1 cellular context compared by ENCODE assay signal in genomic region chr14:68823434-68824206, GRCh38.
TF ChIP-seq lines count a peak whose summit lies in the region.

No MANE protein-coding gene starts in this region.

TF ChIP-seq in HepG2, 621 proteins besides CTCF, POLR2A, EP300 and RAD21 (continued from another document and continues in another):
- TF ChIP-seq, protein P1, sequence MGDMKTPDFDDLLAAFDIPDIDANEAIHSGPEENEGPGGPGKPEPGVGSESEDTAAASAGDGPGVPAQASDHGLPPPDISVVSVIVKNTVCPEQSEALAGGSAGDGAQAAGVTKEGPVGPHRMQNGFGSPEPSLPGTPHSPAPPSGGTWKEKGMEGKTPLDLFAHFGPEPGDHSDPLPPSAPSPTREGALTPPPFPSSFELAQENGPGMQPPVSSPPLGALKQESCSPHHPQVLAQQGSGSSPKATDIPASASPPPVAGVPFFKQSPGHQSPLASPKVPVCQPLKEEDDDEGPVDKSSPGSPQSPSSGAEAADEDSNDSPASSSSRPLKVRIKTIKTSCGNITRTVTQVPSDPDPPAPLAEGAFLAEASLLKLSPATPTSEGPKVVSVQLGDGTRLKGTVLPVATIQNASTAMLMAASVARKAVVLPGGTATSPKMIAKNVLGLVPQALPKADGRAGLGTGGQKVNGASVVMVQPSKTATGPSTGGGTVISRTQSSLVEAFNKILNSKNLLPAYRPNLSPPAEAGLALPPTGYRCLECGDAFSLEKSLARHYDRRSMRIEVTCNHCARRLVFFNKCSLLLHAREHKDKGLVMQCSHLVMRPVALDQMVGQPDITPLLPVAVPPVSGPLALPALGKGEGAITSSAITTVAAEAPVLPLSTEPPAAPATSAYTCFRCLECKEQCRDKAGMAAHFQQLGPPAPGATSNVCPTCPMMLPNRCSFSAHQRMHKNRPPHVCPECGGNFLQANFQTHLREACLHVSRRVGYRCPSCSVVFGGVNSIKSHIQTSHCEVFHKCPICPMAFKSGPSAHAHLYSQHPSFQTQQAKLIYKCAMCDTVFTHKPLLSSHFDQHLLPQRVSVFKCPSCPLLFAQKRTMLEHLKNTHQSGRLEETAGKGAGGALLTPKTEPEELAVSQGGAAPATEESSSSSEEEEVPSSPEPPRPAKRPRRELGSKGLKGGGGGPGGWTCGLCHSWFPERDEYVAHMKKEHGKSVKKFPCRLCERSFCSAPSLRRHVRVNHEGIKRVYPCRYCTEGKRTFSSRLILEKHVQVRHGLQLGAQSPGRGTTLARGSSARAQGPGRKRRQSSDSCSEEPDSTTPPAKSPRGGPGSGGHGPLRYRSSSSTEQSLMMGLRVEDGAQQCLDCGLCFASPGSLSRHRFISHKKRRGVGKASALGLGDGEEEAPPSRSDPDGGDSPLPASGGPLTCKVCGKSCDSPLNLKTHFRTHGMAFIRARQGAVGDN (CRISPR knock-in tag; IDR thresholded peaks at IDR 0.05) = peak; percentile 65
- TF ChIP-seq, protein P2, sequence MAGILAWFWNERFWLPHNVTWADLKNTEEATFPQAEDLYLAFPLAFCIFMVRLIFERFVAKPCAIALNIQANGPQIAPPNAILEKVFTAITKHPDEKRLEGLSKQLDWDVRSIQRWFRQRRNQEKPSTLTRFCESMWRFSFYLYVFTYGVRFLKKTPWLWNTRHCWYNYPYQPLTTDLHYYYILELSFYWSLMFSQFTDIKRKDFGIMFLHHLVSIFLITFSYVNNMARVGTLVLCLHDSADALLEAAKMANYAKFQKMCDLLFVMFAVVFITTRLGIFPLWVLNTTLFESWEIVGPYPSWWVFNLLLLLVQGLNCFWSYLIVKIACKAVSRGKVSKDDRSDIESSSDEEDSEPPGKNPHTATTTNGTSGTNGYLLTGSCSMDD (CRISPR knock-in tag; IDR thresholded peaks at IDR 0.05) = no peak
- TF ChIP-seq BHLHE40 (IDR thresholded peaks at IDR 0.05; ENCODE audit: low read length) (no peak), PATZ1 (CRISPR knock-in tag; IDR thresholded peaks at IDR 0.05) (peak; percentile 97), ZNF256 (CRISPR knock-in tag; conservative IDR thresholded peaks at IDR 0.05) (no peak), MTA1 (CRISPR knock-in tag; IDR thresholded peaks at IDR 0.05; ENCODE audit: borderline replicate concordance) (peak; percentile 53; the same call in 1 of the 2 replicates), ZNF30 (CRISPR knock-in tag; IDR thresholded peaks at IDR 0.05) (no peak), RARG (CRISPR knock-in tag; IDR thresholded peaks at IDR 0.05; ENCODE audit: low read depth) (no peak), ZBTB1 (CRISPR knock-in tag; IDR thresholded peaks at IDR 0.05; ENCODE audit: borderline replicate concordance) (no peak), ZBTB26 (CRISPR knock-in tag; IDR thresholded peaks at IDR 0.05; ENCODE audit: borderline replicate concordance) (no peak), SMAD1 (CRISPR knock-in tag; IDR thresholded peaks at IDR 0.05; ENCODE audit: borderline replicate concordance, low read depth) (no peak), PCBP2 (optimal IDR thresholded peaks at IDR 0.05; ENCODE audit: low read depth, low read length, poor library complexity, severe bottlenecking) (no peak), ZNF598 (CRISPR knock-in tag; IDR thresholded peaks at IDR 0.05; ENCODE audit: borderline replicate concordance) (peak; percentile 21; the same call in 1 of the 2 replicates), MZF1 (CRISPR knock-in tag; IDR thresholded peaks at IDR 0.05; ENCODE audit: borderline replicate concordance) (no peak), GZF1 (CRISPR knock-in tag; IDR thresholded peaks at IDR 0.05) (peak; percentile 80), KLF6 (CRISPR knock-in tag; IDR thresholded peaks at IDR 0.05) (no peak), ZNF670 (CRISPR knock-in tag; IDR thresholded peaks at IDR 0.05; ENCODE audit: borderline replicate concordance) (peak; percentile 83; the same call in 1 of the 2 replicates), HNRNPH1 (optimal IDR thresholded peaks at IDR 0.05; ENCODE audit: low read depth, low read length) (no peak), ZNF136 (CRISPR knock-in tag; IDR thresholded peaks at IDR 0.05; ENCODE audit: low read depth) (no peak), NFATC3 (CRISPR knock-in tag; IDR thresholded peaks at IDR 0.05) (no peak), HNF4A (CRISPR knock-in tag; IDR thresholded peaks at IDR 0.05) (peak; percentile 78), ZNF639 (CRISPR knock-in tag; conservative IDR thresholded peaks at IDR 0.05) (no peak), ZC3H4 (CRISPR knock-in tag; IDR thresholded peaks at IDR 0.05; ENCODE audit: borderline replicate concordance) (no peak), ZNF326 (CRISPR knock-in tag; IDR thresholded peaks at IDR 0.05; ENCODE audit: borderline replicate concordance) (no peak), PCBP1 (IDR thresholded peaks at IDR 0.05; ENCODE audit: borderline replicate concordance, low read depth, low read length) (no peak), GTF2F1 (IDR thresholded peaks at IDR 0.05; ENCODE audit: low read length) (no peak), SAP130 (CRISPR knock-in tag; IDR thresholded peaks at IDR 0.05; ENCODE audit: low read depth) (peak; percentile 74), ZNF577 (CRISPR knock-in tag; IDR thresholded peaks at IDR 0.05; ENCODE audit: borderline replicate concordance, low read depth) (no peak), ZMYM4 (CRISPR knock-in tag; IDR thresholded peaks at IDR 0.05) (peak; percentile 24; the same call in 1 of the 2 replicates), FOXC1 (CRISPR knock-in tag; IDR thresholded peaks at IDR 0.05; ENCODE audit: borderline replicate concordance) (no peak), NONO (IDR thresholded peaks at IDR 0.05) (no peak), NONO (CRISPR knock-in tag; conservative IDR thresholded peaks at IDR 0.05) (peak; percentile 79), NFE2 (CRISPR knock-in tag; IDR thresholded peaks at IDR 0.05) (0 out of 2 replicates have a peak, but pooled peaks have one; percentile 55), HOXA7 (CRISPR knock-in tag; IDR thresholded peaks at IDR 0.05) (no peak), ZNF629 (CRISPR knock-in tag; conservative IDR thresholded peaks at IDR 0.05) (peak; percentile 7; the same call in 1 of the 2 replicates), E2F1 (CRISPR knock-in tag; IDR thresholded peaks at IDR 0.05) (no peak), ZNF720 (CRISPR knock-in tag; IDR thresholded peaks at IDR 0.05) (no peak), NFKB2 (CRISPR knock-in tag; IDR thresholded peaks at IDR 0.05; ENCODE audit: borderline replicate concordance) (peak; percentile 57; the same call in 1 of the 2 replicates), ZEB1 (IDR thresholded peaks at IDR 0.05; ENCODE audit: insufficient replicate concordance, low read depth) (no peak), ATAD3A (CRISPR knock-in tag; IDR thresholded peaks at IDR 0.05) (no peak), ZNF816 (CRISPR knock-in tag; IDR thresholded peaks at IDR 0.05; ENCODE audit: borderline replicate concordance) (no peak), BCL6 (CRISPR knock-in tag; IDR thresholded peaks at IDR 0.05) (peak; percentile 83), ZBTB3 (CRISPR knock-in tag; IDR thresholded peaks at IDR 0.05; ENCODE audit: borderline replicate concordance, low read depth) (no peak)
- TF ChIP-seq, protein P3, sequence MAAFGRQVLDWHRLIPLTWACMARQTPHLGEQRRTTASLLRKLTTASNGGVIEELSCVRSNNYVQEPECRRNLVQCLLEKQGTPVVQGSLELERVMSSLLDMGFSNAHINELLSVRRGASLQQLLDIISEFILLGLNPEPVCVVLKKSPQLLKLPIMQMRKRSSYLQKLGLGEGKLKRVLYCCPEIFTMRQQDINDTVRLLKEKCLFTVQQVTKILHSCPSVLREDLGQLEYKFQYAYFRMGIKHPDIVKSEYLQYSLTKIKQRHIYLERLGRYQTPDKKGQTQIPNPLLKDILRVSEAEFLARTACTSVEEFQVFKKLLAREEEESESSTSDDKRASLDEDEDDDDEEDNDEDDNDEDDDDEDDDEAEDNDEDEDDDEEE (CRISPR knock-in tag; IDR thresholded peaks at IDR 0.05) = no peak
- TF ChIP-seq, protein P4, sequence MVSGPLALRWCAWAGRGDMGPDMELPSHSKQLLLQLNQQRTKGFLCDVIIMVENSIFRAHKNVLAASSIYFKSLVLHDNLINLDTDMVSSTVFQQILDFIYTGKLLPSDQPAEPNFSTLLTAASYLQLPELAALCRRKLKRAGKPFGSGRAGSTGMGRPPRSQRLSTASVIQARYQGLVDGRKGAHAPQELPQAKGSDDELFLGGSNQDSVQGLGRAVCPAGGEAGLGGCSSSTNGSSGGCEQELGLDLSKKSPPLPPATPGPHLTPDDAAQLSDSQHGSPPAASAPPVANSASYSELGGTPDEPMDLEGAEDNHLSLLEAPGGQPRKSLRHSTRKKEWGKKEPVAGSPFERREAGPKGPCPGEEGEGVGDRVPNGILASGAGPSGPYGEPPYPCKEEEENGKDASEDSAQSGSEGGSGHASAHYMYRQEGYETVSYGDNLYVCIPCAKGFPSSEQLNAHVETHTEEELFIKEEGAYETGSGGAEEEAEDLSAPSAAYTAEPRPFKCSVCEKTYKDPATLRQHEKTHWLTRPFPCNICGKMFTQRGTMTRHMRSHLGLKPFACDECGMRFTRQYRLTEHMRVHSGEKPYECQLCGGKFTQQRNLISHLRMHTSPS (CRISPR knock-in tag; IDR thresholded peaks at IDR 0.05; ENCODE audit: low read depth) = peak; percentile 89; the same call in 1 of the 2 replicates
- TF ChIP-seq, protein P5, sequence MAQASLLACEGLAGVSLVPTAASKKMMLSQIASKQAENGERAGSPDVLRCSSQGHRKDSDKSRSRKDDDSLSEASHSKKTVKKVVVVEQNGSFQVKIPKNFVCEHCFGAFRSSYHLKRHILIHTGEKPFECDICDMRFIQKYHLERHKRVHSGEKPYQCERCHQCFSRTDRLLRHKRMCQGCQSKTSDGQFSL (CRISPR knock-in tag; IDR thresholded peaks at IDR 0.05) = no peak
- TF ChIP-seq, protein P6, sequence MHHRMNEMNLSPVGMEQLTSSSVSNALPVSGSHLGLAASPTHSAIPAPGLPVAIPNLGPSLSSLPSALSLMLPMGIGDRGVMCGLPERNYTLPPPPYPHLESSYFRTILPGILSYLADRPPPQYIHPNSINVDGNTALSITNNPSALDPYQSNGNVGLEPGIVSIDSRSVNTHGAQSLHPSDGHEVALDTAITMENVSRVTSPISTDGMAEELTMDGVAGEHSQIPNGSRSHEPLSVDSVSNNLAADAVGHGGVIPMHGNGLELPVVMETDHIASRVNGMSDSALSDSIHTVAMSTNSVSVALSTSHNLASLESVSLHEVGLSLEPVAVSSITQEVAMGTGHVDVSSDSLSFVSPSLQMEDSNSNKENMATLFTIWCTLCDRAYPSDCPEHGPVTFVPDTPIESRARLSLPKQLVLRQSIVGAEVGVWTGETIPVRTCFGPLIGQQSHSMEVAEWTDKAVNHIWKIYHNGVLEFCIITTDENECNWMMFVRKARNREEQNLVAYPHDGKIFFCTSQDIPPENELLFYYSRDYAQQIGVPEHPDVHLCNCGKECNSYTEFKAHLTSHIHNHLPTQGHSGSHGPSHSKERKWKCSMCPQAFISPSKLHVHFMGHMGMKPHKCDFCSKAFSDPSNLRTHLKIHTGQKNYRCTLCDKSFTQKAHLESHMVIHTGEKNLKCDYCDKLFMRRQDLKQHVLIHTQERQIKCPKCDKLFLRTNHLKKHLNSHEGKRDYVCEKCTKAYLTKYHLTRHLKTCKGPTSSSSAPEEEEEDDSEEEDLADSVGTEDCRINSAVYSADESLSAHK (CRISPR knock-in tag; IDR thresholded peaks at IDR 0.05; ENCODE audit: borderline replicate concordance) = no peak
- TF ChIP-seq, protein P7, sequence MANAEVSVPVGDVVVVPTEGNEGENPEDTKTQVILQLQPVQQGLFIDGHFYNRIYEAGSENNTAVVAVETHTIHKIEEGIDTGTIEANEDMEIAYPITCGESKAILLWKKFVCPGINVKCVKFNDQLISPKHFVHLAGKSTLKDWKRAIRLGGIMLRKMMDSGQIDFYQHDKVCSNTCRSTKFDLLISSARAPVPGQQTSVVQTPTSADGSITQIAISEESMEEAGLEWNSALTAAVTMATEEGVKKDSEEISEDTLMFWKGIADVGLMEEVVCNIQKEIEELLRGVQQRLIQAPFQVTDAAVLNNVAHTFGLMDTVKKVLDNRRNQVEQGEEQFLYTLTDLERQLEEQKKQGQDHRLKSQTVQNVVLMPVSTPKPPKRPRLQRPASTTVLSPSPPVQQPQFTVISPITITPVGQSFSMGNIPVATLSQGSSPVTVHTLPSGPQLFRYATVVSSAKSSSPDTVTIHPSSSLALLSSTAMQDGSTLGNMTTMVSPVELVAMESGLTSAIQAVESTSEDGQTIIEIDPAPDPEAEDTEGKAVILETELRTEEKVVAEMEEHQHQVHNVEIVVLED (CRISPR knock-in tag; IDR thresholded peaks at IDR 0.05; ENCODE audit: borderline replicate concordance) = no peak
